In the genomic region with DNA sequence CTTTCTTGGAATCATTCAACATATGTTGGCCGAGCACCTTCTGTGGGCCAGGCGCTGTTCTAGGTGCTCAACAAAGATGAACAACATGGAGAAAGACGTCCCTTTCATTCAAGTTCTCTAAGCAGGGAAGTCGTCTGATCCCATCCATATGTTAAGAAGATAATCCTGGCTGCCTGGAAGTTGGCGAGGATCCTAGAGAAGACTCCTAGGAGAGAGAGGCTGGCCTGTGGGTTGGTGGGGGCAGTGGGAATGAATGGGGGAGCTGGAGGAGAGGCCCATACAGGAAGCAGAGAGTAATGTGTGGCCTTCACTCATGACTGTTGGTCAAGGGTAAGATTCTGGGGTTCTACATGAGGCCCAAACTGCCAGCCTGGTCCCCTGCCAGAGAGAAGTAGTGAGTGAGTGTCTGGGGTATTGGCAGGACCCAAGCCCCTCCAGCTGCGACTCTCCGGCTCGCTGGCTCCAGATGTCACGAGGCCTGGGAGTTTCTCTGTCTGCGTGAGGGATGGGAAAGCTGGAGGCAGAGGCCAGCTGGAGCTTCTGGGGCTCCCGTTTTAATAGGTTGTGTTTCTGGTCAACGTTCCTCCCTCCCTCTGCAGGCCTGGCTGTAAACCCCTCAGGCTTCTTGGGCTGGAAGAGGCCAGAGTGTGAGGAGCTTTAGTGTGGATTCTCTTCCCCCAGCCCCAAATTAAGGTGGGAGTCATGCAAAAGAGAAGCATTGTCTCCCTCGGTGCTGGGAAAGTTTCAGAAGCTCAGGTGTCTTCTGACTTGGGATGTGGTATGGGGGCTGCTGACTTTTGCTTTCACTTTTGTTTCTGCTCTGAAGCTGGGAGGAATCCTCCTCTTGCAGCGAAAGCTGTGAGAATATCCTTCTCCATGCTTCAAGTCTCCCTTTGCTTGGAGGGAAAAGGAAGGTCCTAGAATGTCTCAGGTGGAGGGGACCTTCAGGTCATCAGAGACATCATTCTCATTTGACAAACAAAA, we compare ENCODE assay signal across 9 cellular contexts. TPM values are rescaled to one million over a fixed set of nuclear protein-coding genes. Genes with fewer than 3 reads are reported as not detected.
DNase-seq lines count a peak whose midpoint lies in the region; ATAC-seq and TF ChIP-seq lines count a peak whose summit lies in the region.
"Had no signal": no experiment of that assay in that cellular context is flagged by ENCODE, and none has a peak within 500 bp of the region (broad histone marks: within the 10 kb centered on the region; RNA-seq: fewer than 3 reads in every experiment).

No MANE protein-coding gene starts in this region.

- no peak overlapping the region for H3K27ac Mint-ChIP-seq in CD8-positive, alpha-beta T cell
- peak overlapping the region; percentile 72 for H3K27ac Mint-ChIP-seq in activated T-helper 17 cell treated with anti-CD3 and anti-CD28 coated beads, Interleukin-2, amount 50 U/mL, for 72 hours
- peak overlapping the region in 1 of 2 donors; percentile 3 for H3K27ac Mint-ChIP-seq in natural killer cell
- H3K27ac Mint-ChIP-seq: activated T-cell treated with anti-CD3 and anti-CD28 coated beads, Interleukin-2, amount 50 U/mL, for 72 hours had no signal

- no peak for DNase-seq in CD8-positive, alpha-beta T cell
- DNase-seq in HCEC 1CT, result peak; percentile 32
- DNase-seq in natural killer cell, result no peak
- DNase-seq in LoVo (ENCODE audit: low spot score), result no peak
- no peak for DNase-seq in stimulated activated CD4-positive, alpha-beta T cell treated with anti-CD3 and anti-CD28 coated beads, Interleukin-2, amount 100 ng/mL, for 48 hours
- DNase-seq in COLO668 (lab: John Stamatoyannopoulos, UW; ENCODE audit: unreplicated experiment), result no peak
- DNase-seq: activated T-cell treated with anti-CD3 and anti-CD28 coated beads, Interleukin-2, amount 50 U/mL, for 72 hours had no signal

- no peaks in the 10 kb centered on the region for H3K36me3 Mint-ChIP-seq in CD8-positive, alpha-beta T cell
- H3K36me3 Mint-ChIP-seq in activated T-helper 17 cell treated with anti-CD3 and anti-CD28 coated beads, Interleukin-2, amount 50 U/mL, for 72 hours (ENCODE audit: low read depth), result no peaks in the 10 kb centered on the region
- H3K36me3 Mint-ChIP-seq in natural killer cell, result no peaks in the 10 kb centered on the region

- TF ChIP-seq CTCF in CD8-positive, alpha-beta T cell (IDR thresholded peaks at IDR 0.05), result no peak
- no peak for TF ChIP-seq CTCF in natural killer cell (IDR thresholded peaks at IDR 0.05)

- H3K4me3 Mint-ChIP-seq in CD8-positive, alpha-beta T cell, result peak overlapping the region; percentile 65
- H3K4me3 Mint-ChIP-seq in activated T-helper 17 cell treated with anti-CD3 and anti-CD28 coated beads, Interleukin-2, amount 50 U/mL, for 72 hours, result peak overlapping the region; percentile 49
- peak overlapping the region; percentile 65 for H3K4me3 Mint-ChIP-seq in natural killer cell

- no peak overlapping the region for H3K4me3 ChIP-seq in CD8-positive, alpha-beta T cell (ENCODE audit: low read depth, low read length)

- H3K27me3 ChIP-seq in CD8-positive, alpha-beta T cell (ENCODE audit: insufficient read depth, low read length), result peaks cover 2% of the 10 kb centered on the region

- H3K9me3 ChIP-seq in CD8-positive, alpha-beta T cell (ENCODE audit: low read length), result no peaks in the 10 kb centered on the region

- H3K27ac ChIP-seq in CD8-positive, alpha-beta T cell (ENCODE audit: low read depth, low read length), result no peak overlapping the region

- POLR2A ChIA-PET in CD8-positive, alpha-beta T cell (lab: Charles Lee), result no interaction called here

- H3K9me3 Mint-ChIP-seq in CD8-positive, alpha-beta T cell, result no peaks in the 10 kb centered on the region
- H3K9me3 Mint-ChIP-seq in activated T-helper 17 cell treated with anti-CD3 and anti-CD28 coated beads, Interleukin-2, amount 50 U/mL, for 72 hours, result no peaks in the 10 kb centered on the region
- H3K9me3 Mint-ChIP-seq in natural killer cell, result no peaks in the 10 kb centered on the region
- H3K9me3 Mint-ChIP-seq: activated T-cell treated with anti-CD3 and anti-CD28 coated beads, Interleukin-2, amount 50 U/mL, for 72 hours had no signal

- intact Hi-C loops in CD8-positive, alpha-beta T cell (cut with DNase I, micrococcal nuclease), result no loop called here
- intact Hi-C loops in natural killer cell (cut with micrococcal nuclease), result no loop called here

- no peak for ATAC-seq in CD8-positive, alpha-beta T cell
- peak; percentile 35 for ATAC-seq in activated T-helper 17 cell treated with anti-CD3 and anti-CD28 coated beads, Interleukin-2, amount 50 U/mL, for 72 hours (replicated peaks)
- peak in 2 of 3 donors; percentile 40 to 46 for ATAC-seq in natural killer cell
- ATAC-seq in HG03520 (IDR thresholded peaks at IDR 0.05; ENCODE audit: unreplicated experiment), result no peak

- peaks cover 20% of the 10 kb centered on the region for H3K4me1 Mint-ChIP-seq in CD8-positive, alpha-beta T cell (ENCODE audit: low read depth)
- H3K4me1 Mint-ChIP-seq in activated T-helper 17 cell treated with anti-CD3 and anti-CD28 coated beads, Interleukin-2, amount 50 U/mL, for 72 hours, result peaks cover 10% of the 10 kb centered on the region
- H3K4me1 Mint-ChIP-seq in natural killer cell, result peaks cover 19 to 20% of the 10 kb centered on the region in 2 donors

- peaks cover 22% of the 10 kb centered on the region for H3K27me3 Mint-ChIP-seq in CD8-positive, alpha-beta T cell (ENCODE audit: low read depth)
- peaks cover 30% of the 10 kb centered on the region for H3K27me3 Mint-ChIP-seq in activated T-helper 17 cell treated with anti-CD3 and anti-CD28 coated beads, Interleukin-2, amount 50 U/mL, for 72 hours
- H3K27me3 Mint-ChIP-seq in natural killer cell (ENCODE audit: low read depth in 2 of 2), result peaks cover 22 to 26% of the 10 kb centered on the region in 2 donors

- CTCF ChIA-PET in CD8-positive, alpha-beta T cell (lab: Charles Lee), result interaction anchor here (0.8 to 1.4 kb wide), 2 partner anchors 10 to 27 kb away, joined by 4 read pairs; no protein-coding TSS in a partner anchor

- H3K36me3 ChIP-seq in CD8-positive, alpha-beta T cell (ENCODE audit: insufficient read depth, low read length), result no peaks in the 10 kb centered on the region

- peaks cover 12% of the 10 kb centered on the region for H3K4me1 ChIP-seq in CD8-positive, alpha-beta T cell (ENCODE audit: insufficient read depth, low read length)

RNA-seq across cellular contexts. Expression of a gene that starts 2.5 kb away (rescaled TPM):
- not detected for total RNA-seq in CD8-positive, alpha-beta T cell
- total RNA-seq in activated T-helper 17 cell treated with anti-CD3 and anti-CD28 coated beads, Interleukin-2, amount 50 U/mL, for 72 hours, result not detected
- total RNA-seq in natural killer cell, result not detected
- total RNA-seq: activated T-cell treated with anti-CD3 and anti-CD28 coated beads, Interleukin-2, amount 50 U/mL, for 72 hours had no signal

Comparison
In these comparisons a context has a peak if more than half of its experiments do, and no peak if none do; other contexts are left out.
1. ATAC-seq: peak in activated T-helper 17 cell treated with anti-CD3 and anti-CD28 coated beads, Interleukin-2, amount 50 U/mL, for 72 hours (single experiment) and natural killer cell (2 of 3); none in CD8-positive, alpha-beta T cell (single experiment) and HG03520 (single experiment).
2. Peak in every context shown above with its lines, with median percentiles within 50 percentile points of each other: H3K4me3 Mint-ChIP-seq.